Comparison of ENCODE assay signal across 12 cellular contexts in genomic region chr12:88388566-88389269, GRCh38.
DNase-seq lines count a peak whose midpoint lies in the region; ATAC-seq and TF ChIP-seq lines count a peak whose summit lies in the region.
"Had no signal": no experiment of that assay in that cellular context is flagged by ENCODE, and none has a peak within 500 bp of the region (broad histone marks: within the 10 kb centered on the region; RNA-seq: fewer than 3 reads in every experiment).

No MANE protein-coding gene starts in this region.

- intact Hi-C loops in Right ventricle myocardium inferior (cut with DNase I): loop anchor here (10.0 kb wide), 1 partner anchor 306 kb away; no protein-coding TSS in a partner anchor

- DNase-seq in GM04503 (ENCODE audit: low read depth) (peak; percentile 34), KBM-7 (peak; percentile 51), fibroblast of gingiva (ENCODE audit: low read depth) (peak; percentile 8), GM13976 (ENCODE audit: low spot score) (no peak), Right ventricle myocardium inferior (ENCODE audit: missing footprints) (no peak)
- DNase-seq: CD4-positive, CD25-positive, alpha-beta regulatory T cell; naive B cell; NCI-H1436 treated with DMSO at 0.1 percent for 48 hours; T1000 had no signal

- peak; percentile 66 for ATAC-seq in GM21717 (IDR thresholded peaks at IDR 0.05; ENCODE audit: unreplicated experiment)
- no peak for ATAC-seq in Right ventricle myocardium inferior
- no peak for ATAC-seq in GM19035 (IDR thresholded peaks at IDR 0.05; ENCODE audit: unreplicated experiment)
- ATAC-seq in HG03521 (IDR thresholded peaks at IDR 0.05; ENCODE audit: unreplicated experiment): no peak

- in situ Hi-C loops in KBM-7 (cut with MboI; ENCODE audit: low pct_unique_long_range_greater_than_20kb, low sequenced_read_pairs): no loop called here
- in situ Hi-C loops in GM13976 (cut with MboI; ENCODE audit: low sequenced_read_pairs, unreplicated experiment): no loop called here

- no peak for TF ChIP-seq CTCF in GM13976 (IDR thresholded peaks at IDR 0.05; ENCODE audit: borderline replicate concordance, control extremely low read depth, extremely low read depth, insufficient read depth, missing control alignments)

Comparison
In these comparisons a context has a peak if more than half of its experiments do, and no peak if none do; other contexts are left out.
1. DNase-seq: peak in GM04503 (single experiment), KBM-7 (single experiment) and fibroblast of gingiva (single experiment); none in GM13976 (single experiment) and Right ventricle myocardium inferior (single experiment).